In the genomic region with DNA sequence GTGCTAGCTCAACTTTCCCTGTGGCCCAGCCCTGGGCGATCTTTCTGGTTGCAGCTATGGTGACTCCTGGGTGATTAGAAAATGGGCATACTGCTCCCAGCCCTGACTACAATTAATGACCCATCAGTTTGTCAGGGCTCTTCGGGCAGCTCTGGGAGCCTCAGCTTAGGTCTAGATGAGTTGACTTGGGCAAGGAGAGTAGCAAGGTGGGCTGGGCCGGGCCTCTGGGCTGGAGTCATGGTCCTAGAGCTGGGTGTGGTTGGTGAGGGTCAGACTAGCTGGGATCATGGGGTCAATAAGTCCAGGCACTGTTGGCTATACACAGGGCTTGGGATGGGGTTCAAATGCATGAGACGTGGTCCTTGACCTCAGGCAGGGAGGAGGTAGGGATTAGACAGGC, we compare ENCODE assay signal across 1 cellular context.
TF ChIP-seq lines count a peak whose summit lies in the region.

No MANE protein-coding gene starts in this region.

TF ChIP-seq in SK-N-SH treated with all-trans-retinoic acid at 6 μM for 48 hours, 23 proteins besides CTCF, POLR2A, EP300 and RAD21:
- TF ChIP-seq PPARA (CRISPR knock-in tag; IDR thresholded peaks at IDR 0.05; ENCODE audit: borderline replicate concordance) (no peak), GLIS3 (CRISPR knock-in tag; IDR thresholded peaks at IDR 0.05) (no peak), TCF4 (CRISPR knock-in tag; IDR thresholded peaks at IDR 0.05; ENCODE audit: borderline replicate concordance) (no peak), ZFP3 (CRISPR knock-in tag; IDR thresholded peaks at IDR 0.05) (no peak)
